In genomic region chr7:100991631-100992030, GRCh38 we compare ENCODE assay signal across 30 cellular contexts. TPM values are rescaled to one million over a fixed set of nuclear protein-coding genes. Genes with fewer than 3 reads are reported as not detected.
"Had no signal": no experiment of that assay in that cellular context is flagged by ENCODE, and none has a peak within 500 bp of the region (broad histone marks: within the 10 kb centered on the region; RNA-seq: fewer than 3 reads in every experiment).

No MANE protein-coding gene starts in this region.

- DNase-seq: stimulated activated CD4-positive, alpha-beta T cell treated with anti-CD3 and anti-CD28 coated beads, Interleukin-2, amount 100 ng/mL, for 48 hours; stimulated activated CD4-positive, alpha-beta T cell treated with anti-CD3 and anti-CD28 coated beads, Interleukin-4, amount 100 ng/mL, for 1 hour; stimulated activated CD4-positive, alpha-beta T cell treated with anti-CD3 and anti-CD28 coated beads, Interleukin-4, amount 100 ng/mL, for 24 hours; stimulated activated CD4-positive, alpha-beta T cell treated with anti-CD3 and anti-CD28 coated beads, Interleukin-4, amount 100 ng/mL, for 4 hours; stimulated activated CD8-positive, alpha-beta memory T cell treated with anti-CD3 and anti-CD28 coated beads, Interleukin-4, amount 100 ng/mL, for 48 hours; stimulated activated naive B cell treated with anti-CD40 and anti-IgM and Interleukin-4, amounts not matched to agents 10 μg/mL and 1 μg/mL and 100 μg/mL, for 72 hours; stimulated activated naive CD4-positive, alpha-beta T cell; stimulated activated naive CD8-positive, alpha-beta T cell treated with anti-CD3 and anti-CD28 coated beads, Interleukin-15, amount 100 ng/mL, for 72 hours; stimulated activated naive CD8-positive, alpha-beta T cell treated with anti-CD3 and anti-CD28 coated beads, Interleukin-15, Interleukin-2, amounts not matched to agents 100 U/mL and 50 U/mL, for 24 hours; stomach; substantia nigra; testis; thyroid gland; tibial artery; transverse colon; upper lobe of left lung; upper lobe of right lung; uterus had no signal

- H3K36me3 Mint-ChIP-seq: stimulated activated effector memory CD8-positive, alpha-beta T cell treated with anti-CD3 and anti-CD28 coated beads, Interleukin-12 subunit alpha, Interleukin-12 subunit beta, amount 100 ng/mL, for 72 hours; stimulated activated memory B cell treated with anti-CD40 and anti-IgM and Interleukin-4, amounts not matched to agents 10 μg/mL and 1 μg/mL and 100 μg/mL, for 72 hours; stimulated activated naive B cell treated with anti-CD40 and anti-IgM and Interleukin-4, amounts not matched to agents 10 μg/mL and 1 μg/mL and 100 μg/mL, for 72 hours; type B pancreatic cell had no signal

- FAIRE-seq: urothelium cell line had no signal

- H3K4me3 Mint-ChIP-seq: stimulated activated effector memory CD8-positive, alpha-beta T cell treated with anti-CD3 and anti-CD28 coated beads, Interleukin-12 subunit alpha, Interleukin-12 subunit beta, amount 100 ng/mL, for 72 hours; stimulated activated memory B cell treated with anti-CD40 and anti-IgM and Interleukin-4, amounts not matched to agents 10 μg/mL and 1 μg/mL and 100 μg/mL, for 72 hours; stimulated activated naive B cell treated with anti-CD40 and anti-IgM and Interleukin-4, amounts not matched to agents 10 μg/mL and 1 μg/mL and 100 μg/mL, for 72 hours; stimulated activated naive CD8-positive, alpha-beta T cell treated with anti-CD3 and anti-CD28 coated beads, Interleukin-15, amount 100 ng/mL, for 72 hours; stimulated activated naive CD8-positive, alpha-beta T cell treated with anti-CD3 and anti-CD28 coated beads, Interleukin-15, Interleukin-2, amounts not matched to agents 100 ng/mL and 50 ng/mL, for 24 hours; type B pancreatic cell had no signal

- H3K36me3 ChIP-seq: stomach, suprapubic skin, thoracic aorta, thyroid gland, tibial artery, tibial nerve, upper lobe of left lung, upper lobe of right lung, uterus, vagina had no signal

- H3K4me3 ChIP-seq: stomach, suprapubic skin, testis, thoracic aorta, thyroid gland, tibial artery, tibial nerve, transverse colon, upper lobe of left lung, upper lobe of right lung, uterus, vagina had no signal

- H3K27me3 ChIP-seq: stomach, suprapubic skin, testis, thyroid gland, tibial artery, tibial nerve, transverse colon, upper lobe of left lung, upper lobe of right lung, uterus, vagina had no signal

- H3K4me1 Mint-ChIP-seq: stimulated activated effector memory CD8-positive, alpha-beta T cell treated with anti-CD3 and anti-CD28 coated beads, Interleukin-12 subunit alpha, Interleukin-12 subunit beta, amount 100 ng/mL, for 72 hours; stimulated activated memory B cell treated with anti-CD40 and anti-IgM and Interleukin-4, amounts not matched to agents 10 μg/mL and 1 μg/mL and 100 μg/mL, for 72 hours; stimulated activated naive B cell treated with anti-CD40 and anti-IgM and Interleukin-4, amounts not matched to agents 10 μg/mL and 1 μg/mL and 100 μg/mL, for 72 hours; stimulated activated naive CD8-positive, alpha-beta T cell treated with anti-CD3 and anti-CD28 coated beads, Interleukin-15, amount 100 ng/mL, for 72 hours had no signal

- H3K9me3 ChIP-seq: stomach, suprapubic skin, testis, thoracic aorta, thyroid gland, tibial artery, tibial nerve, transverse colon, upper lobe of left lung, upper lobe of right lung, uterus, vagina had no signal

- H3K27ac Mint-ChIP-seq: stimulated activated effector memory CD8-positive, alpha-beta T cell treated with anti-CD3 and anti-CD28 coated beads, Interleukin-12 subunit alpha, Interleukin-12 subunit beta, amount 100 ng/mL, for 72 hours; stimulated activated memory B cell treated with anti-CD40 and anti-IgM and Interleukin-4, amounts not matched to agents 10 μg/mL and 1 μg/mL and 100 μg/mL, for 72 hours; stimulated activated naive B cell treated with anti-CD40 and anti-IgM and Interleukin-4, amounts not matched to agents 10 μg/mL and 1 μg/mL and 100 μg/mL, for 72 hours; stimulated activated naive CD8-positive, alpha-beta T cell treated with anti-CD3 and anti-CD28 coated beads, Interleukin-15, amount 100 ng/mL, for 72 hours; stimulated activated naive CD8-positive, alpha-beta T cell treated with anti-CD3 and anti-CD28 coated beads, Interleukin-15, Interleukin-2, amounts not matched to agents 100 ng/mL and 50 ng/mL, for 24 hours; type B pancreatic cell had no signal

- H3K27ac ChIP-seq: stomach, suprapubic skin, testis, thoracic aorta, thyroid gland, tibial artery, tibial nerve, transverse colon, upper lobe of left lung, upper lobe of right lung, uterus, vagina had no signal

- ATAC-seq: stimulated activated effector memory CD8-positive, alpha-beta T cell treated with anti-CD3 and anti-CD28 coated beads, Interleukin-12 subunit alpha, Interleukin-12 subunit beta, amount 100 ng/mL, for 72 hours; stimulated activated memory B cell treated with anti-CD40 and anti-IgM and Interleukin-4, amounts not matched to agents 10 μg/mL and 1 μg/mL and 100 μg/mL, for 72 hours; stimulated activated naive B cell treated with anti-CD40 and anti-IgM and Interleukin-4, amounts not matched to agents 10 μg/mL and 1 μg/mL and 100 μg/mL, for 72 hours; stimulated activated naive CD8-positive, alpha-beta T cell treated with anti-CD3 and anti-CD28 coated beads, Interleukin-15, amount 100 ng/mL, for 72 hours; stimulated activated naive CD8-positive, alpha-beta T cell treated with anti-CD3 and anti-CD28 coated beads, Interleukin-15, Interleukin-2, amounts not matched to agents 100 U/mL and 50 U/mL, for 24 hours; upper lobe of right lung had no signal

- H3K4me1 ChIP-seq: stomach, suprapubic skin, testis, thyroid gland, tibial artery, tibial nerve, transverse colon, upper lobe of left lung, upper lobe of right lung, uterus, vagina had no signal

- H3K9me3 Mint-ChIP-seq: stimulated activated effector memory CD8-positive, alpha-beta T cell treated with anti-CD3 and anti-CD28 coated beads, Interleukin-12 subunit alpha, Interleukin-12 subunit beta, amount 100 ng/mL, for 72 hours; stimulated activated memory B cell treated with anti-CD40 and anti-IgM and Interleukin-4, amounts not matched to agents 10 μg/mL and 1 μg/mL and 100 μg/mL, for 72 hours; stimulated activated naive CD8-positive, alpha-beta T cell treated with anti-CD3 and anti-CD28 coated beads, Interleukin-15, amount 100 ng/mL, for 72 hours; stimulated activated naive CD8-positive, alpha-beta T cell treated with anti-CD3 and anti-CD28 coated beads, Interleukin-15, Interleukin-2, amounts not matched to agents 100 ng/mL and 50 ng/mL, for 24 hours; type B pancreatic cell had no signal

- H3K27me3 Mint-ChIP-seq: stimulated activated naive CD8-positive, alpha-beta T cell treated with anti-CD3 and anti-CD28 coated beads, Interleukin-15, amount 100 ng/mL, for 72 hours; stimulated activated naive CD8-positive, alpha-beta T cell treated with anti-CD3 and anti-CD28 coated beads, Interleukin-15, Interleukin-2, amounts not matched to agents 100 ng/mL and 50 ng/mL, for 24 hours had no signal

RNA-seq across cellular contexts. Expression of gene MUC12, which starts 22.3 kb away (rescaled TPM):
- total RNA-seq: suprapubic skin, temporal lobe, thoracic aorta, thyroid gland, tibial nerve, upper lobe of right lung had no signal

RNA-seq across cellular contexts. Expression of gene MUC17, which starts 28.2 kb away (rescaled TPM):
- total RNA-seq: temporal lobe, thoracic aorta, thyroid gland, tibial nerve, upper lobe of left lung, upper lobe of right lung, ureter, urinary bladder, vagina had no signal
- polyA plus RNA-seq: stomach, urinary bladder had no signal

RNA-seq across cellular contexts. Expression of gene MUC3A, which starts 42.3 kb away (rescaled TPM):
- total RNA-seq: suprapubic skin, urinary bladder had no signal
